9 cellular contexts compared by ENCODE assay signal in the genomic region with DNA sequence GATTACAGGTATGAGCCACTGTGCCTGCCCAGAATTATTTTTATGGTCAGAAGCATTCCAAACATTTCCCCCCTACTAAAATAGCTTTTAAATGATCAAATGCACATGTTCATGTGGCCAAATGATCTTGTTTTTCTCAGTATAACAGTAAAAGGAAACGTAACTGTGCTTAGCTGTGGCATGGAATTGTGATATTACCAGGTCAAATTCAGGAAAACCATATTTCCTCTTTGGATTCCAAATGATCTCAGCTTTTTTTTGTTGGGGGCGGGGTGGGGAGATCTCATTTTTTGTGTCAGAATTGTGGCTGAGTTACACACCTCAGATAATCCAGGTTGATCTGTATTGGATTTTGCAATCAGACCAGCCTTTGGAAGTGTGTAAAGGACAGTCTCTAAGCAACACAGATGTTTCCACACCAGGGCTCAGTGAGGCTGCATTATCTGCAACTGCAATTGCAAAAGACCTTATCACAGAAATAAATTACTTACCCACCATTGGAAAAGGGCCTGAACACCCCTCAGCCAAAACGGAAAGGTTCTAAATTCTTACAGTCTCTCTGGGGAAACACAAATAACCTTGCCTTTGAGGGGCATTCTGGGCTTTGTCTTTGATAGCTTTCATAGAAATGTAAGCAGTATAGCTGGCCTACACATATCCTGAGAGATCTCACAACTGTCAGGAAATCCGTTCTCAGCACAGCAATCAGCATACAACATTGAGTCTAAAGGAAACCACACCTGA. TPM values are rescaled to one million over a fixed set of nuclear protein-coding genes. Genes with fewer than 3 reads are reported as not detected.
A peak's percentile ranks its signal among the peaks of the same experiment; 100 is the strongest.
DNase-seq lines count a peak whose midpoint lies in the region; ATAC-seq and TF ChIP-seq lines count a peak whose summit lies in the region.
"Had no signal": no experiment of that assay in that cellular context is flagged by ENCODE, and none has a peak within 500 bp of the region (broad histone marks: within the 10 kb centered on the region; RNA-seq: fewer than 3 reads in every experiment).

No MANE protein-coding gene starts in this region.

- peaks cover 91% of the 10 kb centered on the region for H3K4me1 ChIP-seq in CD8-positive, alpha-beta T cell (ENCODE audit: insufficient read depth, low read length)

- peaks cover 9% of the 10 kb centered on the region for H3K36me3 ChIP-seq in CD8-positive, alpha-beta T cell (ENCODE audit: insufficient read depth, low read length)

- peaks cover 69% of the 10 kb centered on the region for H3K36me3 Mint-ChIP-seq in CD8-positive, alpha-beta T cell
- peaks cover 85% of the 10 kb centered on the region for H3K36me3 Mint-ChIP-seq in activated CD8-positive, alpha-beta T cell treated with anti-CD3 and anti-CD28 coated beads, Interleukin-2, amount 10 ng/mL, durations not matched to agents 7 days and 5 days (ENCODE audit: low read depth)

- peak overlapping the region; percentile 22 for H3K27ac ChIP-seq in CD8-positive, alpha-beta T cell (ENCODE audit: low read depth, low read length)
- H3K27ac ChIP-seq in substantia nigra (ENCODE audit: low read depth, low read length, poor library complexity, severe bottlenecking): no peak overlapping the region

- no peaks in the 10 kb centered on the region for H3K27me3 Mint-ChIP-seq in CD8-positive, alpha-beta T cell (ENCODE audit: low read depth)
- H3K27me3 Mint-ChIP-seq in activated CD8-positive, alpha-beta T cell treated with anti-CD3 and anti-CD28 coated beads, Interleukin-2, amount 10 ng/mL, durations not matched to agents 7 days and 5 days (ENCODE audit: low read depth): no peaks in the 10 kb centered on the region

- ATAC-seq in CD8-positive, alpha-beta T cell: peak; percentile 88
- ATAC-seq in HG02852 (IDR thresholded peaks at IDR 0.05; ENCODE audit: unreplicated experiment): peak; percentile 48
- peak; percentile 77 for ATAC-seq in activated CD8-positive, alpha-beta T cell treated with anti-CD3 and anti-CD28 coated beads, Interleukin-2, amount 10 ng/mL, durations not matched to agents 7 days and 5 days
- ATAC-seq in left lobe of liver: peak; percentile 95

- peak overlapping the region; percentile 83 for H3K27ac Mint-ChIP-seq in CD8-positive, alpha-beta T cell
- H3K27ac Mint-ChIP-seq in activated CD8-positive, alpha-beta T cell treated with anti-CD3 and anti-CD28 coated beads, Interleukin-2, amount 10 ng/mL, durations not matched to agents 7 days and 5 days: peak overlapping the region; percentile 88

- intact Hi-C loops in CD8-positive, alpha-beta T cell (cut with DNase I, micrococcal nuclease): no loop called here

- no peaks in the 10 kb centered on the region for H3K9me3 Mint-ChIP-seq in CD8-positive, alpha-beta T cell
- peaks cover 4% of the 10 kb centered on the region for H3K9me3 Mint-ChIP-seq in activated CD8-positive, alpha-beta T cell treated with anti-CD3 and anti-CD28 coated beads, Interleukin-2, amount 10 ng/mL, durations not matched to agents 7 days and 5 days (ENCODE audit: insufficient read depth)

- POLR2A ChIA-PET in CD8-positive, alpha-beta T cell (lab: Charles Lee): interaction anchor here (0.8 to 2.1 kb wide), 3 partner anchors 8 to 41 kb away, joined by 3 to 9 read pairs (median 3); a partner anchor contains a TSS
- POLR2A ChIA-PET in activated CD8-positive, alpha-beta T cell treated with anti-CD3 and anti-CD28 coated beads, Interleukin-2, amount 10 ng/mL, durations not matched to agents 7 days and 5 days (lab: Charles Lee): interaction anchor here (1.1 to 2.3 kb wide), 4 partner anchors 8 to 41 kb away, joined by 3 to 12 read pairs (median 4); a partner anchor contains a TSS

- H3K9me3 ChIP-seq in CD8-positive, alpha-beta T cell (ENCODE audit: low read length): no peaks in the 10 kb centered on the region

- peak overlapping the region; percentile 65 for H3K4me3 Mint-ChIP-seq in CD8-positive, alpha-beta T cell
- H3K4me3 Mint-ChIP-seq in activated CD8-positive, alpha-beta T cell treated with anti-CD3 and anti-CD28 coated beads, Interleukin-2, amount 10 ng/mL, durations not matched to agents 7 days and 5 days: peak overlapping the region; percentile 43

- peak in 1 of 7 experiments; percentile 28 for DNase-seq in CD8-positive, alpha-beta T cell
- peak; percentile 51 for DNase-seq in activated CD8-positive, alpha-beta T cell treated with anti-CD3 and anti-CD28 coated beads, Interleukin-2, amount 10 ng/mL, durations not matched to agents 7 days and 5 days
- peak; percentile 58 for DNase-seq in left lobe of liver (ENCODE audit: low spot score)
- no peak for DNase-seq in T-helper 9 cell
- DNase-seq in substantia nigra (lab: John Stamatoyannopoulos, UW): no peak
- no peak for DNase-seq in D341Med (ENCODE audit: low spot score)
- no peak for DNase-seq in NCI-H1092 (lab: John Stamatoyannopoulos, UW)
- DNase-seq: NCI-H345 had no signal

- peaks cover 78% of the 10 kb centered on the region for H3K4me1 Mint-ChIP-seq in CD8-positive, alpha-beta T cell (ENCODE audit: low read depth)
- H3K4me1 Mint-ChIP-seq in activated CD8-positive, alpha-beta T cell treated with anti-CD3 and anti-CD28 coated beads, Interleukin-2, amount 10 ng/mL, durations not matched to agents 7 days and 5 days (ENCODE audit: low read depth): peaks cover 87% of the 10 kb centered on the region

- H3K27me3 ChIP-seq in CD8-positive, alpha-beta T cell (ENCODE audit: insufficient read depth, low read length): no peaks in the 10 kb centered on the region

- no peak overlapping the region for H3K4me3 ChIP-seq in CD8-positive, alpha-beta T cell (ENCODE audit: low read depth, low read length)

- TF ChIP-seq CTCF in CD8-positive, alpha-beta T cell (IDR thresholded peaks at IDR 0.05): no peak

- CTCF ChIA-PET in CD8-positive, alpha-beta T cell (lab: Charles Lee): interaction anchor here (0.8 to 6.6 kb wide), 8 partner anchors 8 to 289 kb away, joined by 3 to 62 read pairs (median 3); a partner anchor contains a TSS
- CTCF ChIA-PET in activated CD8-positive, alpha-beta T cell treated with anti-CD3 and anti-CD28 coated beads, Interleukin-2, amount 10 ng/mL, durations not matched to agents 7 days and 5 days (lab: Charles Lee): interaction anchor here (1.2 to 13.8 kb wide), 6 partner anchors 9 to 42 kb away, joined by 4 to 233 read pairs (median 6); a partner anchor contains a TSS

RNA-seq across cellular contexts. Expression of a gene that starts 8.4 kb away (rescaled TPM):
- total RNA-seq in CD8-positive, alpha-beta T cell: 10 to 100 TPM in 1 of 2 experiments, 1 to 10 TPM in 1; 9.8 to 10.4 TPM
- 10 to 100 TPM; 40.7 to 42.8 TPM for total RNA-seq in activated CD8-positive, alpha-beta T cell treated with anti-CD3 and anti-CD28 coated beads, Interleukin-2, amount 10 ng/mL, durations not matched to agents 7 days and 5 days
- total RNA-seq in left lobe of liver: 5.4 TPM

Comparison
In these comparisons a context has a peak if more than half of its experiments do, and no peak if none do; other contexts are left out.
1. DNase-seq: peak in activated CD8-positive, alpha-beta T cell treated with anti-CD3 and anti-CD28 coated beads, Interleukin-2, amount 10 ng/mL, durations not matched to agents 7 days and 5 days (single experiment) and left lobe of liver (single experiment); none in T-helper 9 cell (single experiment), substantia nigra (0 of 49), D341Med (single experiment) and NCI-H1092 (single experiment).
2. Peak in every context shown above with its lines, with median percentiles within 50 percentile points of each other: ATAC-seq.